10 cellular contexts compared by ENCODE assay signal in genomic region chr1:6491966-6492365, GRCh38. TPM values are rescaled to one million over a fixed set of nuclear protein-coding genes. Genes with fewer than 3 reads are reported as not detected.
DNase-seq lines count a peak whose midpoint lies in the region; ATAC-seq and TF ChIP-seq lines count a peak whose summit lies in the region.
"Had no signal": no experiment of that assay in that cellular context is flagged by ENCODE, and none has a peak within 500 bp of the region (broad histone marks: within the 10 kb centered on the region; RNA-seq: fewer than 3 reads in every experiment).

No MANE protein-coding gene starts in this region.

- no peaks in the 10 kb centered on the region for H3K79me2 ChIP-seq in H9 (ENCODE audit: insufficient read depth, low read length)

- no peak overlapping the region for H2BK15ac ChIP-seq in H9 (ENCODE audit: low read depth, low read length)

- no peaks in the 10 kb centered on the region for H4K20me1 ChIP-seq in H9 (ENCODE audit: control insufficient read depth, insufficient read depth, insufficient read length)

- H3K27me3 Mint-ChIP-seq in CD4-positive, CD25-positive, alpha-beta regulatory T cell = peaks cover 11% of the 10 kb centered on the region
- H3K27me3 Mint-ChIP-seq in H9 (ENCODE audit: low read depth) = peaks cover 12% of the 10 kb centered on the region
- peaks cover 18% of the 10 kb centered on the region for H3K27me3 Mint-ChIP-seq in activated naive CD8-positive, alpha-beta T cell treated with anti-CD3 and anti-CD28 coated beads, Interleukin-2, amount 10 ng/mL, durations not matched to agents 7 days and 5 days
- no peaks in the 10 kb centered on the region for H3K27me3 Mint-ChIP-seq in mesothelial cell of epicardium (ENCODE audit: low read depth)

- no peak overlapping the region for H4K5ac ChIP-seq in H9 (ENCODE audit: insufficient read length, low read depth, low read length)

- no peak overlapping the region for H4K91ac ChIP-seq in H9 (ENCODE audit: insufficient read length, low read depth, low read length)

- no peak overlapping the region for H3K4ac ChIP-seq in H9 (ENCODE audit: low read depth, low read length)

- H3K36me3 ChIP-seq in CD4-positive, CD25-positive, alpha-beta regulatory T cell (ENCODE audit: control insufficient read depth, insufficient read depth, low read length) = no peaks in the 10 kb centered on the region

- H3K9ac ChIP-seq in H9 (ENCODE audit: extremely low read depth, insufficient read length, low read length) = no peak overlapping the region

- H3K18ac ChIP-seq in H9 (ENCODE audit: insufficient read length, low read depth, low read length) = no peak overlapping the region

- H3K27ac Mint-ChIP-seq in CD4-positive, CD25-positive, alpha-beta regulatory T cell = peak overlapping the region; percentile 30 to 93 (median 89)
- H3K27ac Mint-ChIP-seq in H9 = peak overlapping the region in 1 of 3 experiments; percentile 95; a peak in 1 of 7 replicates
- peak overlapping the region; percentile 73 for H3K27ac Mint-ChIP-seq in activated naive CD8-positive, alpha-beta T cell treated with anti-CD3 and anti-CD28 coated beads, Interleukin-2, amount 10 ng/mL, durations not matched to agents 7 days and 5 days
- peak overlapping the region; percentile 77 for H3K27ac Mint-ChIP-seq in mesothelial cell of epicardium

- no CpG with 5 or more reads among the region's 10 CpGs for WGBS in H9 (ENCODE audit: extremely low coverage, insufficient read length, low lambda C conversion rate)

- H3K56ac ChIP-seq in H9 (ENCODE audit: insufficient read length, low read depth, low read length) = no peak overlapping the region

- peak overlapping the region; percentile 81 to 90 (median 84) for H3K4me3 Mint-ChIP-seq in CD4-positive, CD25-positive, alpha-beta regulatory T cell
- peak overlapping the region; percentile 76 to 83; a peak in 3 of 5 replicates for H3K4me3 Mint-ChIP-seq in H9
- H3K4me3 Mint-ChIP-seq in activated naive CD8-positive, alpha-beta T cell treated with anti-CD3 and anti-CD28 coated beads, Interleukin-2, amount 10 ng/mL, durations not matched to agents 7 days and 5 days = peak overlapping the region; percentile 79
- peak overlapping the region; percentile 73 for H3K4me3 Mint-ChIP-seq in mesothelial cell of epicardium

- H3K36me3 Mint-ChIP-seq in CD4-positive, CD25-positive, alpha-beta regulatory T cell = no peaks in the 10 kb centered on the region
- H3K36me3 Mint-ChIP-seq in H9 (ENCODE audit: insufficient read depth in 1 of 3, low read depth in 3 of 3) (peaks cover 0 to 4% (median 0%) of the 10 kb centered on the region in 3 experiments; a peak in 1 of 7 replicates), mesothelial cell of epicardium (no peaks in the 10 kb centered on the region)
- H3K36me3 Mint-ChIP-seq in activated naive CD8-positive, alpha-beta T cell treated with anti-CD3 and anti-CD28 coated beads, Interleukin-2, amount 10 ng/mL, durations not matched to agents 7 days and 5 days = no peaks in the 10 kb centered on the region

- no peak for ATAC-seq in CD4-positive, CD25-positive, alpha-beta regulatory T cell (ENCODE audit: low read depth in 2 of 2)
- ATAC-seq in activated naive CD8-positive, alpha-beta T cell treated with anti-CD3 and anti-CD28 coated beads, Interleukin-2, amount 10 ng/mL, durations not matched to agents 7 days and 5 days (ENCODE audit: low read depth) = no peak
- ATAC-seq in GM18858 (IDR thresholded peaks at IDR 0.05; ENCODE audit: unreplicated experiment) = no peak
- no peak for ATAC-seq in GM18909 (IDR thresholded peaks at IDR 0.05; ENCODE audit: poor library complexity, unreplicated experiment)
- ATAC-seq in HG02840 (IDR thresholded peaks at IDR 0.05; ENCODE audit: low FRiP score, unreplicated experiment) = no peak
- ATAC-seq: left lobe of liver had no signal

- no peak overlapping the region for H2BK5ac ChIP-seq in H9 (ENCODE audit: insufficient read length, low read length)

- no peak overlapping the region for H3K23ac ChIP-seq in H9 (ENCODE audit: insufficient read length, low read depth, low read length)

- no peak overlapping the region for H3K14ac ChIP-seq in H9 (ENCODE audit: insufficient read depth, low read length)

- POLR2A ChIA-PET in activated naive CD8-positive, alpha-beta T cell treated with anti-CD3 and anti-CD28 coated beads, Interleukin-2, amount 10 ng/mL, durations not matched to agents 7 days and 5 days (lab: Charles Lee) = interaction anchor here (1.5 kb wide), 1 partner anchor 110 kb away, joined by 7 read pairs; no protein-coding TSS in a partner anchor

- H3K79me1 ChIP-seq in H9 (ENCODE audit: insufficient read depth, low read depth, low read length, poor library complexity, severe bottlenecking) = no peaks in the 10 kb centered on the region

- H3K4me1 Mint-ChIP-seq in CD4-positive, CD25-positive, alpha-beta regulatory T cell = peaks cover 0 to 42% (median 26%) of the 10 kb centered on the region in 4 donors
- H3K4me1 Mint-ChIP-seq in H9 (peaks cover 19 to 24% of the 10 kb centered on the region in 2 experiments), mesothelial cell of epicardium (peaks cover 23% of the 10 kb centered on the region)
- H3K4me1 Mint-ChIP-seq in activated naive CD8-positive, alpha-beta T cell treated with anti-CD3 and anti-CD28 coated beads, Interleukin-2, amount 10 ng/mL, durations not matched to agents 7 days and 5 days = peaks cover 26% of the 10 kb centered on the region

- H2BK12ac ChIP-seq in H9 (ENCODE audit: insufficient read length, low read depth, low read length) = no peak overlapping the region

- H3K9me3 Mint-ChIP-seq in CD4-positive, CD25-positive, alpha-beta regulatory T cell = peaks cover 0 to 1% (median 0%) of the 10 kb centered on the region in 7 donors
- H3K9me3 Mint-ChIP-seq in H9 (no peaks in the 10 kb centered on the region), mesothelial cell of epicardium (no peaks in the 10 kb centered on the region)
- no peaks in the 10 kb centered on the region for H3K9me3 Mint-ChIP-seq in activated naive CD8-positive, alpha-beta T cell treated with anti-CD3 and anti-CD28 coated beads, Interleukin-2, amount 10 ng/mL, durations not matched to agents 7 days and 5 days

- no peak overlapping the region for H2BK20ac ChIP-seq in H9 (ENCODE audit: low read depth, low read length, poor library complexity, severe bottlenecking)

- H3K4me1 ChIP-seq in CD4-positive, CD25-positive, alpha-beta regulatory T cell (ENCODE audit: control insufficient read depth, insufficient read depth, low read length, poor library complexity, severe bottlenecking) = peaks cover 33% of the 10 kb centered on the region
- H3K4me1 ChIP-seq in H9 (ENCODE audit: insufficient read depth, low read length) = peaks cover 4% of the 10 kb centered on the region; the same call in 1 of the 2 replicates

- H3K4me2 ChIP-seq in H9 (ENCODE audit: insufficient read depth, insufficient read length, low read length) = no peak overlapping the region

- no peak overlapping the region for H3T11ph ChIP-seq in H9 (ENCODE audit: low read length)

- no peak for TF ChIP-seq CTCF in H9 (conservative IDR thresholded peaks at IDR 0.05)
- no peak for TF ChIP-seq CTCF in mesothelial cell of epicardium (IDR thresholded peaks at IDR 0.05; ENCODE audit: unreplicated experiment)

- no peak overlapping the region for H2AK5ac ChIP-seq in H9 (ENCODE audit: insufficient read length, low read length)

- no peaks in the 10 kb centered on the region for H3K27me3 ChIP-seq in CD4-positive, CD25-positive, alpha-beta regulatory T cell (ENCODE audit: control insufficient read depth, insufficient read depth, low read length)
- no peaks in the 10 kb centered on the region for H3K27me3 ChIP-seq in H9 (ENCODE audit: insufficient read depth, low read length)

- no peak overlapping the region for H4K8ac ChIP-seq in H9 (replicated peaks; ENCODE audit: insufficient read length, low read depth, low read length)

- no peak overlapping the region for H2AFZ ChIP-seq in H9 (ENCODE audit: low read length)

- no peak overlapping the region for H3K4me3 ChIP-seq in CD4-positive, CD25-positive, alpha-beta regulatory T cell (ENCODE audit: low read depth, low read length)

- no peaks in the 10 kb centered on the region for H3K9me3 ChIP-seq in CD4-positive, CD25-positive, alpha-beta regulatory T cell (ENCODE audit: control insufficient read depth in 2 of 2, low read length in 2 of 2)
- no peaks in the 10 kb centered on the region for H3K9me3 ChIP-seq in H9 (ENCODE audit: control insufficient read depth, low read depth, low read length)

- peaks cover 18% of the 10 kb centered on the region for H3K23me2 ChIP-seq in H9 (ENCODE audit: insufficient read length, low read depth, low read length, poor library complexity, severe bottlenecking)

- no peak overlapping the region for H2BK120ac ChIP-seq in H9 (ENCODE audit: low read depth, low read length, poor library complexity, severe bottlenecking)

- no peak for DNase-seq in CD4-positive, CD25-positive, alpha-beta regulatory T cell
- DNase-seq in H9 (no peak), mesothelial cell of epicardium (ENCODE audit: low spot score in 2 of 2, unreplicated experiment in 2 of 2) (no peak), SKM-1 treated with dmso at 0.1 percent for 144 hours (lab: John Stamatoyannopoulos, UW; ENCODE audit: unreplicated experiment) (no peak)
- DNase-seq in activated naive CD8-positive, alpha-beta T cell treated with anti-CD3 and anti-CD28 coated beads, Interleukin-2, amount 10 ng/mL, durations not matched to agents 7 days and 5 days = no peak
- DNase-seq: NCI-H2107 had no signal

- no peak overlapping the region for H3K27ac ChIP-seq in CD4-positive, CD25-positive, alpha-beta regulatory T cell (ENCODE audit: insufficient read depth, low read length, poor library complexity, severe bottlenecking)
- H3K27ac ChIP-seq in H9 (ENCODE audit: insufficient read length, low read depth, low read length) = no peak overlapping the region

RNA-seq across cellular contexts. Expression of gene PLEKHG5, which starts 0.5 kb away (rescaled TPM):
- 5.0 TPM for total RNA-seq in CD4-positive, CD25-positive, alpha-beta regulatory T cell
- 1 to 10 TPM in 1 of 4 donors, under 1 TPM in 2, not detected in 1; 0.65 to 1.0 (median 0.68) TPM for polyA plus RNA-seq in CD4-positive, CD25-positive, alpha-beta regulatory T cell
- total RNA-seq in H9 (2021) (20.7 and 22.3 TPM in 2 replicates), mesothelial cell of epicardium (49.3 to 51.2 TPM (median 50.7 TPM) in 3 replicates)
- 1 to 10 TPM; 4.7 to 5.0 TPM for total RNA-seq in activated naive CD8-positive, alpha-beta T cell treated with anti-CD3 and anti-CD28 coated beads, Interleukin-2, amount 10 ng/mL, durations not matched to agents 7 days and 5 days

RNA-seq across cellular contexts. Expression of gene TNFRSF25, which starts 26.0 kb away (rescaled TPM):
- 258 TPM for total RNA-seq in CD4-positive, CD25-positive, alpha-beta regulatory T cell
- 10 to 100 TPM; 23.3 to 32.8 (median 31.0) TPM for polyA plus RNA-seq in CD4-positive, CD25-positive, alpha-beta regulatory T cell
- total RNA-seq in H9 (2021) (18.3 and 19.4 TPM in 2 replicates), mesothelial cell of epicardium (38.9 to 41.6 TPM (median 39.4 TPM) in 3 replicates)
- 100 to 1,000 TPM; 137 TPM for total RNA-seq in activated naive CD8-positive, alpha-beta T cell treated with anti-CD3 and anti-CD28 coated beads, Interleukin-2, amount 10 ng/mL, durations not matched to agents 7 days and 5 days
